17 cellular contexts compared by ENCODE assay signal in the genomic region with DNA sequence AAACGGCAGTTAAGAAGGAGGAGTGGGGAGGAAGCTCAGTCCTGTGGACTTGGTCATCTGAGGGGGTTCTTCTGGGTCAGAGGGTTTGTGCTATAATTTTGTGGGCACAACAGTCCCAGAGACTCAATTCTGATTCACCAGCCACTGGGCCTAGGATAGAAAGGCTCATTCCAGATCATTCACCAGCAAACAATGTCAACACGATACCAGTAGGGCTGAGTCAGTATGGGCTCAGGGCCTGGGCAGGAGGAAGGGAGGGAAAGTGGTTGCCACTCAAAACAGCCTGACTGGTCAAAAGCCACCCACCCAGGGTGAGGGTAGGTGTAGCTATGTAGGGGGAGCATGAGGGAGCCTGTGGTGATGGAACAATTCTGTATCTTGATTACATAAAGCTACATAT.
A peak's percentile ranks its signal among the peaks of the same experiment; 100 is the strongest.
DNase-seq lines count a peak whose midpoint lies in the region; FAIRE-seq and TF ChIP-seq lines count a peak whose summit lies in the region.
"Had no signal": no experiment of that assay in that cellular context is flagged by ENCODE, and none has a peak within 500 bp of the region (broad histone marks: within the 10 kb centered on the region; RNA-seq: fewer than 3 reads in every experiment).

No MANE protein-coding gene starts in this region.

- H3K9me3 ChIP-seq in MG63 (no peaks in the 10 kb centered on the region), mesenchymal stem cell (ENCODE audit: control insufficient read depth, low read length) (no peaks in the 10 kb centered on the region), BE2C (no peaks in the 10 kb centered on the region)
- H3K9me3 ChIP-seq: BLaER1, left ventricle myocardium inferior, suprapubic skin had no signal

- H2BK120ac ChIP-seq in mesenchymal stem cell (ENCODE audit: low read depth, low read length) = no peak overlapping the region

- H3K79me1 ChIP-seq in mesenchymal stem cell (replicated peaks; ENCODE audit: low read length, poor library complexity, severe bottlenecking) = no peaks in the 10 kb centered on the region

- no peak overlapping the region for H4K91ac ChIP-seq in mesenchymal stem cell (ENCODE audit: low read length)

- H3K4me1 ChIP-seq in mesenchymal stem cell (ENCODE audit: control insufficient read depth, insufficient read depth, low read depth, low read length) = peaks cover 11% of the 10 kb centered on the region
- peaks cover 15% of the 10 kb centered on the region for H3K4me1 ChIP-seq in BE2C
- H3K4me1 ChIP-seq: suprapubic skin had no signal

- H3K27ac ChIP-seq in mesenchymal stem cell (ENCODE audit: low read length, poor library complexity, severe bottlenecking) = peak overlapping the region; percentile 30
- H3K27ac ChIP-seq: BLaER1, left ventricle myocardium inferior, suprapubic skin had no signal

- WGBS in mesenchymal stem cell = 47% methylated on average over 2 of the region's 2 CpGs

- no peak overlapping the region for H3K4ac ChIP-seq in mesenchymal stem cell (ENCODE audit: low read depth in 1 of 2, low read length in 2 of 2)

- DNase-seq in AG08395 (ENCODE audit: low spot score) (peak; percentile 91), MG63 (peak; percentile 92), bronchial epithelial cell (ENCODE audit: low read depth) (peak; percentile 96), mesenchymal stem cell (peak; percentile 59), BE2C (no peak), NCI-H82 (lab: John Stamatoyannopoulos, UW) (no peak), RPMI8226 (no peak)
- DNase-seq in activated naive CD4-positive, alpha-beta T cell (lab: John Stamatoyannopoulos, UW) = no peak
- DNase-seq: activated B cell treated with CpG ODN at 0.5 μM for 24 hours; activated T-cell treated with anti-CD3 and anti-CD28 coated beads, Interleukin-2, amount 50 U/mL, for 24 hours; GDM1; left ventricle myocardium inferior; NCI-H2081; occipital lobe had no signal

- H3K4me3 ChIP-seq in MG63 = no peak overlapping the region
- H3K4me3 ChIP-seq in bronchial epithelial cell (ENCODE audit: low read depth, low read length) = no peak overlapping the region
- no peak overlapping the region for H3K4me3 ChIP-seq in mesenchymal stem cell (ENCODE audit: insufficient read depth in 1 of 2, low read depth in 1 of 2, low read length in 2 of 2)
- H3K4me3 ChIP-seq in BE2C (ENCODE audit: low read depth, low read length) = no peak overlapping the region
- H3K4me3 ChIP-seq: BLaER1, K562, left ventricle myocardium inferior, suprapubic skin had no signal

- no peak overlapping the region for H3K18ac ChIP-seq in mesenchymal stem cell (ENCODE audit: low read depth in 1 of 2, low read length in 2 of 2)

- H2BK12ac ChIP-seq in mesenchymal stem cell (ENCODE audit: low read length in 2 of 2) = no peak overlapping the region

- H3K36me3 ChIP-seq in MG63 (peaks cover 23% of the 10 kb centered on the region), bronchial epithelial cell (ENCODE audit: control insufficient read depth, insufficient read depth, low read length) (no peaks in the 10 kb centered on the region), mesenchymal stem cell (ENCODE audit: control insufficient read depth in 1 of 2, insufficient read depth in 2 of 2, low read depth in 1 of 2, low read length in 2 of 2) (peaks cover 0 to 28% of the 10 kb centered on the region in 2 experiments), BE2C (no peaks in the 10 kb centered on the region; the same call in 1 of the 2 replicates)

- TF ChIP-seq CTCF in bronchial epithelial cell (IDR thresholded peaks at IDR 0.05; ENCODE audit: insufficient read depth, low read length, severe bottlenecking) (no peak), BE2C (IDR thresholded peaks at IDR 0.05; ENCODE audit: low read depth, low read length) (no peak)

- H3K23ac ChIP-seq in mesenchymal stem cell (ENCODE audit: low read length in 2 of 2) = no peak overlapping the region

- peak overlapping the region; percentile 66 for H4K8ac ChIP-seq in mesenchymal stem cell (ENCODE audit: low read length)

- H3K27me3 ChIP-seq in MG63 (no peaks in the 10 kb centered on the region), bronchial epithelial cell (ENCODE audit: control insufficient read depth, insufficient read depth, low read length) (no peaks in the 10 kb centered on the region), mesenchymal stem cell (ENCODE audit: control insufficient read depth in 1 of 2, insufficient read depth in 1 of 2, low read length in 2 of 2) (no peaks in the 10 kb centered on the region), BE2C (no peaks in the 10 kb centered on the region)
- H3K27me3 ChIP-seq: BLaER1, suprapubic skin had no signal

- no peak overlapping the region for H3K14ac ChIP-seq in mesenchymal stem cell (ENCODE audit: low read length in 2 of 2)

- no peak overlapping the region for H3K4me2 ChIP-seq in mesenchymal stem cell (ENCODE audit: low read length, poor library complexity, severe bottlenecking)
- H3K4me2 ChIP-seq: BLaER1 had no signal

- no peak overlapping the region for H2BK15ac ChIP-seq in mesenchymal stem cell (ENCODE audit: low read depth, poor library complexity, severe bottlenecking)

- no peak overlapping the region for H2BK5ac ChIP-seq in mesenchymal stem cell (ENCODE audit: low read depth, low read length, poor library complexity, severe bottlenecking)

- H3K9ac ChIP-seq in mesenchymal stem cell (ENCODE audit: low read length) = no peak overlapping the region
- H3K9ac ChIP-seq: BLaER1 had no signal

- no peak overlapping the region for H2AK5ac ChIP-seq in mesenchymal stem cell (ENCODE audit: low read length, severe bottlenecking)

- no peak for FAIRE-seq in bronchial epithelial cell (lab: Jason Lieb, UNC)
- FAIRE-seq: K562 had no signal

- H2AFZ ChIP-seq in mesenchymal stem cell (ENCODE audit: low read depth, low read length) = no peak overlapping the region

Comparison
In these comparisons a context has a peak if more than half of its experiments do, and no peak if none do; other contexts are left out.
1. DNase-seq: peak in AG08395 (single experiment), MG63 (single experiment), bronchial epithelial cell (single experiment) and mesenchymal stem cell (single experiment); none in BE2C (single experiment), NCI-H82 (single experiment), activated naive CD4-positive, alpha-beta T cell (0 of 4) and RPMI8226 (single experiment).